In the genomic region with DNA sequence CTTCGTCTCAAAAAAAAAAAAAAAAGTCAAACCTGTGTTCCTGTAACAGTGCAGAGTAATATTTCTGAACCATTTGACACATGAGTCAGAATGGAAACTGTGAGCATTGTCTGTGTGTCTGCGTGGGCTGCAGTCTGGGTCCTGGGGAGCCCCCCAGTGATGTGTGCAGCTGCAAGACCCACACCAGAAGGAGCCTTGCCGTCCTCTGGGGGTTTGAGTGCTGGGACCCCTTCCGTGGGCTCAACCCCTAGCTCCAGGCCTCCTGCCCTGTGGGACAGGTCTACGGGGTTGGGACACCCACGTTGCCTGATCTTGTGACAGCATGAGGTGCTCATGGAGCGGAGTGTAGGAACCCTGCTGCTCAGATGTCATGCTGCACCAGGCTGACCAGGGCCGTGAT, we compare ENCODE assay signal across 14 cellular contexts. TPM values are rescaled to one million over a fixed set of nuclear protein-coding genes. Genes with fewer than 3 reads are reported as not detected.
DNase-seq lines count a peak whose midpoint lies in the region; ATAC-seq and TF ChIP-seq lines count a peak whose summit lies in the region.
"Had no signal": no experiment of that assay in that cellular context is flagged by ENCODE, and none has a peak within 500 bp of the region (broad histone marks: within the 10 kb centered on the region; RNA-seq: fewer than 3 reads in every experiment).

No MANE protein-coding gene starts in this region.

- H3K4me1 Mint-ChIP-seq in activated CD8-positive, alpha-beta memory T cell treated with anti-CD3 and anti-CD28 coated beads, Interleukin-2, amount 10 ng/mL, durations not matched to agents 7 days and 5 days, result peaks cover 12% of the 10 kb centered on the region

- CTCF ChIA-PET in activated CD8-positive, alpha-beta memory T cell treated with anti-CD3 and anti-CD28 coated beads, Interleukin-2, amount 10 ng/mL, durations not matched to agents 7 days and 5 days (lab: Charles Lee), result no interaction called here

- no peak overlapping the region for H3K4me3 Mint-ChIP-seq in activated CD8-positive, alpha-beta memory T cell treated with anti-CD3 and anti-CD28 coated beads, Interleukin-2, amount 10 ng/mL, durations not matched to agents 7 days and 5 days
- H3K4me3 Mint-ChIP-seq: HFFc6 had no signal

- H3K36me3 Mint-ChIP-seq in activated CD8-positive, alpha-beta memory T cell treated with anti-CD3 and anti-CD28 coated beads, Interleukin-2, amount 10 ng/mL, durations not matched to agents 7 days and 5 days, result no peaks in the 10 kb centered on the region

- no peak for TF ChIP-seq POLR2A in ovary (IDR thresholded peaks at IDR 0.05)

- H3K4me3 ChIP-seq in ovary, result no peak overlapping the region
- H3K4me3 ChIP-seq: upper lobe of left lung had no signal

- no peaks in the 10 kb centered on the region for H3K27me3 Mint-ChIP-seq in activated CD8-positive, alpha-beta memory T cell treated with anti-CD3 and anti-CD28 coated beads, Interleukin-2, amount 10 ng/mL, durations not matched to agents 7 days and 5 days

- DNase-seq in stimulated activated naive CD4-positive, alpha-beta T cell treated with Interleukin-2 at 50 U/mL for 16 hours (lab: John Stamatoyannopoulos, UW), result peak; percentile 25
- DNase-seq in stimulated activated naive CD4-positive, alpha-beta T cell (lab: John Stamatoyannopoulos, UW), result no peak
- no peak for DNase-seq in activated CD8-positive, alpha-beta memory T cell treated with anti-CD3 and anti-CD28 coated beads, Interleukin-2, amount 10 ng/mL, durations not matched to agents 7 days and 5 days
- DNase-seq in iris pigment epithelial cell (ENCODE audit: low read depth), result peak; percentile 39
- DNase-seq in ovary, result no peak
- no peak for DNase-seq in hypothalamus (lab: John Stamatoyannopoulos, UW)
- no peak for DNase-seq in NCI-H446 treated with DMSO at 0.1 percent for 48 hours (lab: John Stamatoyannopoulos, UW)
- DNase-seq: cerebellar nuclear complex, HFFc6, kidney, midbrain, SHP77 treated with DMSO at 0.1 percent for 48 hours, upper lobe of left lung had no signal

- no peaks in the 10 kb centered on the region for H3K9me3 ChIP-seq in ovary
- H3K9me3 ChIP-seq: upper lobe of left lung had no signal

- no peaks in the 10 kb centered on the region for H3K4me1 ChIP-seq in ovary (ENCODE audit: insufficient read depth)
- H3K4me1 ChIP-seq: upper lobe of left lung had no signal

- intact Hi-C loops in ovary (cut with DNase I), result no loop called here

- H3K36me3 ChIP-seq in ovary, result no peaks in the 10 kb centered on the region
- H3K36me3 ChIP-seq: upper lobe of left lung had no signal

- no peak for TF ChIP-seq EP300 in ovary (IDR thresholded peaks at IDR 0.05)

- ATAC-seq in activated CD8-positive, alpha-beta memory T cell treated with anti-CD3 and anti-CD28 coated beads, Interleukin-2, amount 10 ng/mL, durations not matched to agents 7 days and 5 days, result peak; percentile 51
- ATAC-seq in HG03175 (IDR thresholded peaks at IDR 0.05; ENCODE audit: unreplicated experiment), result no peak

- no peak overlapping the region for H3K27ac ChIP-seq in ovary
- H3K27ac ChIP-seq: upper lobe of left lung had no signal

- H3K27me3 ChIP-seq in ovary, result no peaks in the 10 kb centered on the region
- H3K27me3 ChIP-seq: upper lobe of left lung had no signal

- H3K27ac Mint-ChIP-seq in activated CD8-positive, alpha-beta memory T cell treated with anti-CD3 and anti-CD28 coated beads, Interleukin-2, amount 10 ng/mL, durations not matched to agents 7 days and 5 days, result no peak overlapping the region
- H3K27ac Mint-ChIP-seq: HFFc6 had no signal

- TF ChIP-seq CTCF in ovary (IDR thresholded peaks at IDR 0.05), result no peak

- WGBS in ovary, 3 donors, result 76 to 86% (median 84%) methylated on average over 8 of the region's 8 CpGs

- no peaks in the 10 kb centered on the region for H3K9me3 Mint-ChIP-seq in activated CD8-positive, alpha-beta memory T cell treated with anti-CD3 and anti-CD28 coated beads, Interleukin-2, amount 10 ng/mL, durations not matched to agents 7 days and 5 days (ENCODE audit: low read depth)
- H3K9me3 Mint-ChIP-seq: HFFc6 had no signal

RNA-seq across cellular contexts. Expression of a gene that starts 43.7 kb away (rescaled TPM):
- total RNA-seq in activated CD8-positive, alpha-beta memory T cell treated with anti-CD3 and anti-CD28 coated beads, Interleukin-2, amount 10 ng/mL, durations not matched to agents 7 days and 5 days, result 100 to 1,000 TPM; 198 to 253 TPM
- total RNA-seq in ovary, result 100 to 1,000 TPM; 178 to 329 (median 275) TPM
- 100 to 1,000 TPM; 106 to 164 TPM for polyA plus RNA-seq in ovary

Comparison
In these comparisons a context has a peak if more than half of its experiments do, and no peak if none do; other contexts are left out.
1. DNase-seq: peak in stimulated activated naive CD4-positive, alpha-beta T cell treated with Interleukin-2 at 50 U/mL for 16 hours (single experiment) and iris pigment epithelial cell (single experiment); none in stimulated activated naive CD4-positive, alpha-beta T cell (0 of 6), activated CD8-positive, alpha-beta memory T cell treated with anti-CD3 and anti-CD28 coated beads, Interleukin-2, amount 10 ng/mL, durations not matched to agents 7 days and 5 days (single experiment), ovary (0 of 5), hypothalamus (0 of 51) and NCI-H446 treated with DMSO at 0.1 percent for 48 hours (single experiment).